Comparison of ENCODE assay signal across 1 cellular context in the genomic region with DNA sequence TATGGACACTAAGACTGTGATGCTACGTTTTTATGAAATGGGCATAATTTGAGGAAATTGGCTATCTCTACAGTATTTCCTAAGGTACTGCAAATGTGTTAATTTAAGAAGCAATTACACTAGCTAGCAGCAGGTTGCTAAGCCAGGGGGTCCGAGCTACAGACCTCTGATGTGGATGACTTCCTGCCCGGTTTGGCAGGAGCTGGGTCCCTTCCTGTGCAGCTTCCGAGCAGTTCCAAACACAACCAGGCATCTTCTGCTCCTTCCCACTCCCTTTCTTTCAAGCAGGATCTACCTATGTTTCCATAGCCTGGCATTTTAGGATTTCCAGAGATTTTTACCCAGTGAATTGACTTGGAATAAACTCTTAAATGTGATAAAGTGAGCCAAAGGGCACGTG.
TF ChIP-seq lines count a peak whose summit lies in the region.

No MANE protein-coding gene starts in this region.

TF ChIP-seq in GM23338, 12 proteins besides CTCF, POLR2A, EP300 and RAD21 (continued from another document):
- TF ChIP-seq, protein P1, sequence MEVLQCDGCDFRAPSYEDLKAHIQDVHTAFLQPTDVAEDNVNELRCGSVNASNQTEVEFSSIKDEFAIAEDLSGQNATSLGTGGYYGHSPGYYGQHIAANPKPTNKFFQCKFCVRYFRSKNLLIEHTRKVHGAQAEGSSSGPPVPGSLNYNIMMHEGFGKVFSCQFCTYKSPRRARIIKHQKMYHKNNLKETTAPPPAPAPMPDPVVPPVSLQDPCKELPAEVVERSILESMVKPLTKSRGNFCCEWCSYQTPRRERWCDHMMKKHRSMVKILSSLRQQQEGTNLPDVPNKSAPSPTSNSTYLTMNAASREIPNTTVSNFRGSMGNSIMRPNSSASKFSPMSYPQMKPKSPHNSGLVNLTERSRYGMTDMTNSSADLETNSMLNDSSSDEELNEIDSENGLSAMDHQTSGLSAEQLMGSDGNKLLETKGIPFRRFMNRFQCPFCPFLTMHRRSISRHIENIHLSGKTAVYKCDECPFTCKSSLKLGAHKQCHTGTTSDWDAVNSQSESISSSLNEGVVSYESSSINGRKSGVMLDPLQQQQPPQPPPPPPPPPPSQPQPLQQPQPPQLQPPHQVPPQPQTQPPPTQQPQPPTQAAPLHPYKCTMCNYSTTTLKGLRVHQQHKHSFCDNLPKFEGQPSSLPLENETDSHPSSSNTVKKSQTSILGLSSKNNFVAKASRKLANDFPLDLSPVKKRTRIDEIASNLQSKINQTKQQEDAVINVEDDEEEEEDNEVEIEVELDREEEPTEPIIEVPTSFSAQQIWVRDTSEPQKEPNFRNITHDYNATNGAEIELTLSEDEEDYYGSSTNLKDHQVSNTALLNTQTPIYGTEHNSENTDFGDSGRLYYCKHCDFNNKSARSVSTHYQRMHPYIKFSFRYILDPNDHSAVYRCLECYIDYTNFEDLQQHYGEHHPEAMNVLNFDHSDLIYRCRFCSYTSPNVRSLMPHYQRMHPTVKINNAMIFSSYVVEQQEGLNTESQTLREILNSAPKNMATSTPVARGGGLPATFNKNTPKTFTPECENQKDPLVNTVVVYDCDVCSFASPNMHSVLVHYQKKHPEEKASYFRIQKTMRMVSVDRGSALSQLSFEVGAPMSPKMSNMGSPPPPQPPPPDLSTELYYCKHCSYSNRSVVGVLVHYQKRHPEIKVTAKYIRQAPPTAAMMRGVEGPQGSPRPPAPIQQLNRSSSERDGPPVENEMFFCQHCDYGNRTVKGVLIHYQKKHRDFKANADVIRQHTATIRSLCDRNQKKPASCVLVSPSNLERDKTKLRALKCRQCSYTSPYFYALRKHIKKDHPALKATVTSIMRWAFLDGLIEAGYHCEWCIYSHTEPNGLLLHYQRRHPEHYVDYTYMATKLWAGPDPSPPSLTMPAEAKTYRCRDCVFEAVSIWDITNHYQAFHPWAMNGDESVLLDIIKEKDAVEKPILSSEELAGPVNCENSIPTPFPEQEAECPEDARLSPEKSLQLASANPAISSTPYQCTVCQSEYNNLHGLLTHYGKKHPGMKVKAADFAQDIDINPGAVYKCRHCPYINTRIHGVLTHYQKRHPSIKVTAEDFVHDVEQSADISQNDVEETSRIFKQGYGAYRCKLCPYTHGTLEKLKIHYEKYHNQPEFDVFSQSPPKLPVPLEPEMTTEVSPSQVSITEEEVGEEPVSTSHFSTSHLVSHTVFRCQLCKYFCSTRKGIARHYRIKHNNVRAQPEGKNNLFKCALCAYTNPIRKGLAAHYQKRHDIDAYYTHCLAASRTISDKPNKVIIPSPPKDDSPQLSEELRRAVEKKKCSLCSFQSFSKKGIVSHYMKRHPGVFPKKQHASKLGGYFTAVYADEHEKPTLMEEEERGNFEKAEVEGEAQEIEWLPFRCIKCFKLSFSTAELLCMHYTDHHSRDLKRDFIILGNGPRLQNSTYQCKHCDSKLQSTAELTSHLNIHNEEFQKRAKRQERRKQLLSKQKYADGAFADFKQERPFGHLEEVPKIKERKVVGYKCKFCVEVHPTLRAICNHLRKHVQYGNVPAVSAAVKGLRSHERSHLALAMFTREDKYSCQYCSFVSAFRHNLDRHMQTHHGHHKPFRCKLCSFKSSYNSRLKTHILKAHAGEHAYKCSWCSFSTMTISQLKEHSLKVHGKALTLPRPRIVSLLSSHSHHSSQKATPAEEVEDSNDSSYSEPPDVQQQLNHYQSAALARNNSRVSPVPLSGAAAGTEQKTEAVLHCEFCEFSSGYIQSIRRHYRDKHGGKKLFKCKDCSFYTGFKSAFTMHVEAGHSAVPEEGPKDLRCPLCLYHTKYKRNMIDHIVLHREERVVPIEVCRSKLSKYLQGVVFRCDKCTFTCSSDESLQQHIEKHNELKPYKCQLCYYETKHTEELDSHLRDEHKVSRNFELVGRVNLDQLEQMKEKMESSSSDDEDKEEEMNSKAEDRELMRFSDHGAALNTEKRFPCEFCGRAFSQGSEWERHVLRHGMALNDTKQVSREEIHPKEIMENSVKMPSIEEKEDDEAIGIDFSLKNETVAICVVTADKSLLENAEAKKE (CRISPR knock-in tag; IDR thresholded peaks at IDR 0.05) = no peak
- TF ChIP-seq POLR2AphosphoS5 (IDR thresholded peaks at IDR 0.05; ENCODE audit: low read depth) (no peak), STAT1 (IDR thresholded peaks at IDR 0.05; ENCODE audit: unreplicated experiment) (no peak), EZH2phosphoT487 (IDR thresholded peaks at IDR 0.05; ENCODE audit: unreplicated experiment) (no peak), CREB1 (CRISPR knock-in tag; IDR thresholded peaks at IDR 0.05; ENCODE audit: low read depth) (no peak)
- TF ChIP-seq, protein P2, sequence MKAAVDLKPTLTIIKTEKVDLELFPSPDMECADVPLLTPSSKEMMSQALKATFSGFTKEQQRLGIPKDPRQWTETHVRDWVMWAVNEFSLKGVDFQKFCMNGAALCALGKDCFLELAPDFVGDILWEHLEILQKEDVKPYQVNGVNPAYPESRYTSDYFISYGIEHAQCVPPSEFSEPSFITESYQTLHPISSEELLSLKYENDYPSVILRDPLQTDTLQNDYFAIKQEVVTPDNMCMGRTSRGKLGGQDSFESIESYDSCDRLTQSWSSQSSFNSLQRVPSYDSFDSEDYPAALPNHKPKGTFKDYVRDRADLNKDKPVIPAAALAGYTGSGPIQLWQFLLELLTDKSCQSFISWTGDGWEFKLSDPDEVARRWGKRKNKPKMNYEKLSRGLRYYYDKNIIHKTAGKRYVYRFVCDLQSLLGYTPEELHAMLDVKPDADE (IDR thresholded peaks at IDR 0.05) = no peak
